Comparison of ENCODE assay signal across 7 cellular contexts in genomic region chr20:25953876-25954275, GRCh38.
A peak's percentile ranks its signal among the peaks of the same experiment; 100 is the strongest.
DNase-seq lines count a peak whose midpoint lies in the region; TF ChIP-seq lines count a peak whose summit lies in the region.
"Not testable (repeated sequence)": the region's sequence is repeated elsewhere in the genome, so short reads cannot be mapped to it uniquely, and the experiment has no call there.

No MANE protein-coding gene starts in this region.

- BruUV-seq in Caco-2 (replicated peaks; lab: Mats Ljungman, UMichigan); PC-9 (replicated peaks; lab: Mats Ljungman, UMichigan): not testable (repeated sequence)

- POLR2A ChIA-PET in Caco-2 (lab: Charles Lee); HEK293 (lab: Yijun Ruan, JAX); PC-9 (lab: Charles Lee; ENCODE audit: unreplicated experiment): not testable (repeated sequence)

- CTCF ChIA-PET in Caco-2 (lab: Charles Lee); HEK293 (lab: Yijun Ruan, JAX); PC-9 (lab: Charles Lee): not testable (repeated sequence)

- not testable (repeated sequence) for H3K27ac ChIP-seq in HEK293 (ENCODE audit: extremely low read depth, low read depth, low read length); mesendoderm (ENCODE audit: low read depth, low read length); trophoblast cell (ENCODE audit: low read depth, low read length)
- H3K27ac ChIP-seq in PC-9: peak overlapping the region; percentile 75

- peak overlapping the region; percentile 59 for H3K4me3 Mint-ChIP-seq in Caco-2 (ENCODE audit: unreplicated experiment)
- H3K4me3 Mint-ChIP-seq in type B pancreatic cell: not testable (repeated sequence)

- not testable (repeated sequence) for H3K36me3 Mint-ChIP-seq in Caco-2 (ENCODE audit: insufficient read depth, unreplicated experiment); type B pancreatic cell

- not testable (repeated sequence) for H2BK12ac ChIP-seq in trophoblast cell (ENCODE audit: low read length)

- not testable (repeated sequence) for H2BK15ac ChIP-seq in mesendoderm (replicated peaks; ENCODE audit: low read depth)

- H2AK5ac ChIP-seq in mesendoderm (ENCODE audit: low read length); trophoblast cell (ENCODE audit: low read length): not testable (repeated sequence)

- peak; percentile 71 to 72 for DNase-seq in Caco-2
- DNase-seq in PC-9: peak; percentile 29 to 79
- peak; percentile 40 for DNase-seq in mesendoderm
- DNase-seq in trophoblast cell: peak; percentile 55 to 82
- peak; percentile 4 for DNase-seq in renal cortical epithelial cell (ENCODE audit: low read depth)
- DNase-seq in type B pancreatic cell (ENCODE audit: extremely low spot score, unreplicated experiment): not testable (repeated sequence)

- H3K9ac ChIP-seq in mesendoderm (ENCODE audit: low read length); trophoblast cell (ENCODE audit: low read length): not testable (repeated sequence)

- not testable (repeated sequence) for H3K79me1 ChIP-seq in mesendoderm (ENCODE audit: low read length); trophoblast cell (ENCODE audit: low read length)

- not testable (repeated sequence) for TF ChIP-seq CTCF in Caco-2 (IDR thresholded peaks at IDR 0.05; ENCODE audit: insufficient read depth in 1 of 2, low read depth in 1 of 2, low read length in 1 of 2, severe bottlenecking in 1 of 2, unreplicated experiment in 1 of 2); HEK293 (tag by site-specific recombination; IDR thresholded peaks at IDR 0.05); PC-9 (conservative IDR thresholded peaks at IDR 0.05); type B pancreatic cell (conservative IDR thresholded peaks at IDR 0.05)

- not testable (repeated sequence) for H4K8ac ChIP-seq in mesendoderm (ENCODE audit: low read depth, low read length); trophoblast cell (ENCODE audit: low read depth, low read length)

- H4K91ac ChIP-seq in trophoblast cell (ENCODE audit: low read depth, low read length): not testable (repeated sequence)

- no CpG with 5 or more reads among the region's 3 CpGs for WGBS in mesendoderm (ENCODE audit: extremely low coverage, insufficient coverage, low lambda C conversion rate)
- no CpG with 5 or more reads among the region's 3 CpGs for WGBS in trophoblast cell (ENCODE audit: extremely low coverage, insufficient coverage, insufficient read length)

- not testable (repeated sequence) for H3K9me2 ChIP-seq in PC-9 (ENCODE audit: insufficient read depth)

- not testable (repeated sequence) for H3K36me3 ChIP-seq in Caco-2 (ENCODE audit: control insufficient read depth, insufficient read depth, low read length); HEK293 (ENCODE audit: control insufficient read depth in 2 of 2, insufficient read depth in 1 of 2, low read length in 2 of 2); PC-9 (ENCODE audit: low read depth); mesendoderm (ENCODE audit: control insufficient read depth, insufficient read depth, low read length); trophoblast cell (ENCODE audit: control insufficient read depth in 1 of 2, insufficient read depth in 2 of 2, low read length in 2 of 2)

- not testable (repeated sequence) for H4K20me1 ChIP-seq in PC-9 (ENCODE audit: insufficient read depth)

- intact Hi-C loops in Caco-2 (cut with micrococcal nuclease; ENCODE audit: unreplicated experiment): loop anchor here (1.0 to 10.0 kb wide), 2 partner anchors 91 to 259 kb away; partner anchors contain the start of gene ZNF337
- intact Hi-C loops in PC-9 (cut with micrococcal nuclease; ENCODE audit: unreplicated experiment): loop anchor here (5.0 kb wide), 1 partner anchor 257 kb away; the partner anchor contains the start of gene ZNF337

- not testable (repeated sequence) for H4K5ac ChIP-seq in mesendoderm (ENCODE audit: low read length)

- not testable (repeated sequence) for H3K14ac ChIP-seq in trophoblast cell (ENCODE audit: low read length)

- not testable (repeated sequence) for H3K79me2 ChIP-seq in PC-9 (ENCODE audit: low read depth); mesendoderm (ENCODE audit: control insufficient read depth, insufficient read depth, low read length); trophoblast cell (ENCODE audit: control insufficient read depth, insufficient read depth, low read length, poor library complexity)

- H3K27ac Mint-ChIP-seq in Caco-2 (ENCODE audit: unreplicated experiment): peak overlapping the region; percentile 81
- H3K27ac Mint-ChIP-seq in type B pancreatic cell: peak overlapping the region; percentile 13

- H3K56ac ChIP-seq in mesendoderm (ENCODE audit: low read length): not testable (repeated sequence)

- H3K4me1 ChIP-seq in Caco-2 (peaks cover 42% of the 10 kb centered on the region), PC-9 (replicated peaks; ENCODE audit: insufficient read depth) (peaks cover 21% of the 10 kb centered on the region)
- not testable (repeated sequence) for H3K4me1 ChIP-seq in HEK293 (ENCODE audit: control insufficient read depth, insufficient read depth, low read length); mesendoderm (ENCODE audit: control insufficient read depth, low read depth, low read length); trophoblast cell (ENCODE audit: control insufficient read depth in 1 of 2, insufficient read depth in 2 of 2, low read length in 2 of 2)

- H3K18ac ChIP-seq in mesendoderm (ENCODE audit: low read length); trophoblast cell (ENCODE audit: low read length): not testable (repeated sequence)

- not testable (repeated sequence) for H3K27me3 ChIP-seq in Caco-2 (replicated peaks; ENCODE audit: control insufficient read depth, insufficient read depth, low read length); PC-9 (ENCODE audit: insufficient read depth, low read depth); mesendoderm (ENCODE audit: insufficient read depth, low read length, poor library complexity); trophoblast cell (ENCODE audit: insufficient read depth, low read length)

- not testable (repeated sequence) for H3K23ac ChIP-seq in mesendoderm (ENCODE audit: low read length); trophoblast cell (ENCODE audit: low read length)

- H3F3A ChIP-seq in PC-9 (ENCODE audit: insufficient read depth, low read depth): not testable (repeated sequence)

- 0 out of 2 replicates have a peak overlapping the region, but pooled peaks have one; percentile 46 for H2AFZ ChIP-seq in PC-9
- not testable (repeated sequence) for H2AFZ ChIP-seq in trophoblast cell (ENCODE audit: insufficient read depth, low read length, poor library complexity)

- H3K4me2 ChIP-seq in PC-9: peak overlapping the region; percentile 15
- H3K4me2 ChIP-seq in mesendoderm (ENCODE audit: low read length); trophoblast cell (ENCODE audit: low read length): not testable (repeated sequence)

- H3K27me3 Mint-ChIP-seq in Caco-2 (ENCODE audit: insufficient read depth, unreplicated experiment); type B pancreatic cell: not testable (repeated sequence)

- H3K4me3 ChIP-seq in Caco-2 (ENCODE audit: low read depth, low read length); HEK293 (ENCODE audit: low read depth, low read length); PC-9; mesendoderm (ENCODE audit: low read length); trophoblast cell (ENCODE audit: low read depth, low read length): not testable (repeated sequence)

- not testable (repeated sequence) for H3K4ac ChIP-seq in mesendoderm (ENCODE audit: low read depth, low read length); trophoblast cell (ENCODE audit: low read depth, low read length)

- not testable (repeated sequence) for H3K9me3 ChIP-seq in Caco-2; HEK293 (ENCODE audit: control insufficient read depth, insufficient read depth, low read depth, low read length); PC-9 (ENCODE audit: insufficient read depth, low read depth); trophoblast cell (ENCODE audit: insufficient read depth, low read depth, low read length)

- not testable (repeated sequence) for H3K9me3 Mint-ChIP-seq in Caco-2 (ENCODE audit: unreplicated experiment); type B pancreatic cell

- H3K4me1 Mint-ChIP-seq in Caco-2 (ENCODE audit: low read depth, unreplicated experiment): peaks cover 22% of the 10 kb centered on the region
- H3K4me1 Mint-ChIP-seq in type B pancreatic cell (ENCODE audit: unreplicated experiment): not testable (repeated sequence)

- not testable (repeated sequence) for H2BK5ac ChIP-seq in mesendoderm (ENCODE audit: low read length); trophoblast cell (ENCODE audit: low read depth, low read length, poor library complexity)

- not testable (repeated sequence) for H4K12ac ChIP-seq in trophoblast cell (ENCODE audit: low read depth, low read length)

- not testable (repeated sequence) for H2BK120ac ChIP-seq in mesendoderm (ENCODE audit: low read depth, low read length); trophoblast cell (ENCODE audit: insufficient read depth, low read length, poor library complexity)

TF ChIP-seq in HEK293, 187 proteins besides CTCF, POLR2A, EP300 and RAD21:
- 0 out of 2 replicates have a peak, but pooled peaks have one; percentile 24 for TF ChIP-seq SCRT2 (tag by site-specific recombination; IDR thresholded peaks at IDR 0.05)
